Comparison of ENCODE assay signal across 15 cellular contexts in genomic region chr15:39625856-39626255, GRCh38.
DNase-seq lines count a peak whose midpoint lies in the region; ATAC-seq and TF ChIP-seq lines count a peak whose summit lies in the region.
"Had no signal": no experiment of that assay in that cellular context is flagged by ENCODE, and none has a peak within 500 bp of the region (broad histone marks: within the 10 kb centered on the region; RNA-seq: fewer than 3 reads in every experiment).

No MANE protein-coding gene starts in this region.

- H3K9me3 ChIP-seq in effector memory CD4-positive, alpha-beta T cell (ENCODE audit: control insufficient read depth, low read length) = no peaks in the 10 kb centered on the region
- no peaks in the 10 kb centered on the region for H3K9me3 ChIP-seq in mucosa of rectum (ENCODE audit: control insufficient read depth in 2 of 2, low read length in 2 of 2)

- H3K27ac ChIP-seq in RWPE1 (peak overlapping the region; percentile 77; the same call in 1 of the 2 replicates), mucosa of rectum (ENCODE audit: low read depth in 2 of 2, low read length in 2 of 2) (peak overlapping the region; percentile 87 to 91)
- H3K27ac ChIP-seq in effector memory CD4-positive, alpha-beta T cell (ENCODE audit: insufficient read depth, low read length, poor library complexity, severe bottlenecking) = peak overlapping the region; percentile 88
- H3K27ac ChIP-seq: HL-60 had no signal

- no peak for ATAC-seq in GM18873 (IDR thresholded peaks at IDR 0.05; ENCODE audit: low FRiP score, unreplicated experiment)

- no peaks in the 10 kb centered on the region for H3K36me3 ChIP-seq in effector memory CD4-positive, alpha-beta T cell (ENCODE audit: control insufficient read depth, insufficient read depth, low read length)
- no peaks in the 10 kb centered on the region for H3K36me3 ChIP-seq in mucosa of rectum (ENCODE audit: control insufficient read depth in 2 of 2, insufficient read depth in 2 of 2, low read length in 2 of 2)

- H3K4me1 ChIP-seq in effector memory CD4-positive, alpha-beta T cell (ENCODE audit: control insufficient read depth, insufficient read depth, low read length, poor library complexity, severe bottlenecking) = peaks cover 81% of the 10 kb centered on the region
- peaks cover 62 to 86% of the 10 kb centered on the region in 2 donors for H3K4me1 ChIP-seq in mucosa of rectum (ENCODE audit: control insufficient read depth in 2 of 2, insufficient read depth in 2 of 2, low read length in 2 of 2)

- DNase-seq in EL (peak; percentile 46), RWPE1 (ENCODE audit: low spot score) (no peak), GM10248 (ENCODE audit: extremely low spot score) (no peak), NCI-H2029 (lab: John Stamatoyannopoulos, UW) (no peak), superior temporal gyrus (ENCODE audit: extremely low spot score) (no peak)
- DNase-seq in effector memory CD4-positive, alpha-beta T cell = no peak
- DNase-seq: Calu3; glutamatergic neuron; NCI-H510A treated with DMSO at 0.1 percent for 48 hours; SHP77 treated with DMSO at 0.1 percent for 48 hours; stimulated activated CD4-positive, alpha-beta T cell treated with anti-CD3 and anti-CD28 coated beads, Interleukin-2, amount 100 ng/mL, for 24 hours; stimulated activated naive CD4-positive, alpha-beta T cell had no signal

- CTCF ChIA-PET in RWPE1 (lab: Yijun Ruan, JAX) (interaction anchor here (0.6 to 1.8 kb wide), 2 partner anchors 131 to 454 kb away, joined by 3 to 8 read pairs; no protein-coding TSS in a partner anchor), GM10248 (lab: Yijun Ruan, JAX) (interaction anchor here (2.3 kb wide), 1 partner anchor 11 kb away, joined by 6 read pairs; no protein-coding TSS in a partner anchor)

- H3K27me3 ChIP-seq in effector memory CD4-positive, alpha-beta T cell (replicated peaks; ENCODE audit: control insufficient read depth, insufficient read depth, low read length, poor library complexity, severe bottlenecking) = no peaks in the 10 kb centered on the region
- no peaks in the 10 kb centered on the region for H3K27me3 ChIP-seq in mucosa of rectum (ENCODE audit: control insufficient read depth in 2 of 2, insufficient read depth in 2 of 2, low read length in 2 of 2)

- no peak for TF ChIP-seq CTCF in RWPE1 (conservative IDR thresholded peaks at IDR 0.05; ENCODE audit: low read depth)
- no peak for TF ChIP-seq CTCF in GM10248 (IDR thresholded peaks at IDR 0.05; ENCODE audit: control extremely low read depth, extremely low read depth, low read depth, missing control alignments)

- POLR2A ChIA-PET in RWPE1 (lab: Yijun Ruan, JAX; ENCODE audit: low non-redundant PET) = no interaction called here
- POLR2A ChIA-PET in GM10248 (lab: Yijun Ruan, JAX) = no interaction called here

- no peak overlapping the region for H3K9ac ChIP-seq in mucosa of rectum (ENCODE audit: low read depth in 1 of 2, low read length in 2 of 2)

- H3K4me3 ChIP-seq in effector memory CD4-positive, alpha-beta T cell (ENCODE audit: insufficient read depth, low read depth, low read length, poor library complexity, severe bottlenecking) = peak overlapping the region; percentile 4
- H3K4me3 ChIP-seq in mucosa of rectum (ENCODE audit: low read length in 2 of 2) = peak overlapping the region in 1 of 2 donors; percentile 23
